Comparison of ENCODE assay signal across 24 cellular contexts in the genomic region with DNA sequence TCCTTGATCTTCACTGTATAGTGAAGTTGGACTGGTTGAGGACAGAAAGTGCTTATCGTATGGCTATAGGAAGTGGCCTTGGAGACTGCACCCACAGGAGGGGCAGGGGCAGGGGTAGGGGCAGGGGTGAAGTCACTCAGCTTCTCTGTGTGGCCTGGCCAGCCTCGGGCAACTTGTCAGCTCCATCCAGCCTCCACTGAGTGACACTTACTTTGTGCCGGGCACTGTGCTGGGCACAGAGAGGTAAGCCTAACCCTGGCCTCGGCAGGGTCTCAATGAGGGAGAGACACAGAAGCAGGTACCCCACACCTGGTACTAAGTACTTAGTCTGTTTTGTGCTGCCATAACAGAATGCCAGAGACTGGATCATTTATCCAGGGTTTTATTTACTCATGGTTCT.
"Had no signal": no experiment of that assay in that cellular context is flagged by ENCODE, and none has a peak within 500 bp of the region (broad histone marks: within the 10 kb centered on the region; RNA-seq: fewer than 3 reads in every experiment).

No MANE protein-coding gene starts in this region.

- FAIRE-seq: colon, endometrium, frontal cortex, islet of Langerhans, keratinocyte had no signal

- H3K4me2 ChIP-seq: hepatocyte had no signal

- DNase-seq: dermis blood vessel endothelial cell; dorsolateral prefrontal cortex; effector CD4-positive, alpha-beta T cell; effector memory CD4-positive, alpha-beta T cell; erythroblast; foreskin keratinocyte; heart left ventricle; hypothalamus; left cardiac atrium; left lung; left ventricle myocardium superior; lower lobe of right lung; mesenchymal stem cell; mucosa of descending colon had no signal

- H3K4me3 ChIP-seq: coronary artery, dorsolateral prefrontal cortex, gastroesophageal sphincter, heart left ventricle, hepatocyte, left lung, lower lobe of right lung, mucosa of descending colon had no signal

- H3K36me3 Mint-ChIP-seq: mesothelial cell of epicardium had no signal

- H2AFZ ChIP-seq: hepatocyte had no signal

- H3K4me3 Mint-ChIP-seq: mesothelial cell of epicardium had no signal

- H3K27ac ChIP-seq: coronary artery, dorsolateral prefrontal cortex, epithelial cell of prostate, foreskin keratinocyte, gastroesophageal sphincter, heart left ventricle, hepatocyte, left lung, lower lobe of right lung had no signal

- H3K36me3 ChIP-seq: gastroesophageal sphincter, heart left ventricle, left lung, lower lobe of right lung had no signal

- H3K9me3 ChIP-seq: gastroesophageal sphincter, heart left ventricle, left lung, lower lobe of right lung, mucosa of descending colon had no signal

- H3K4me1 ChIP-seq: gastroesophageal sphincter, heart left ventricle, left lung, lower lobe of right lung had no signal

- H3K27me3 ChIP-seq: foreskin keratinocyte, gastroesophageal sphincter, hepatocyte, left lung had no signal

- H3K79me2 ChIP-seq: hepatocyte had no signal

- H3K9me3 Mint-ChIP-seq: mesothelial cell of epicardium had no signal
